In the genomic region with DNA sequence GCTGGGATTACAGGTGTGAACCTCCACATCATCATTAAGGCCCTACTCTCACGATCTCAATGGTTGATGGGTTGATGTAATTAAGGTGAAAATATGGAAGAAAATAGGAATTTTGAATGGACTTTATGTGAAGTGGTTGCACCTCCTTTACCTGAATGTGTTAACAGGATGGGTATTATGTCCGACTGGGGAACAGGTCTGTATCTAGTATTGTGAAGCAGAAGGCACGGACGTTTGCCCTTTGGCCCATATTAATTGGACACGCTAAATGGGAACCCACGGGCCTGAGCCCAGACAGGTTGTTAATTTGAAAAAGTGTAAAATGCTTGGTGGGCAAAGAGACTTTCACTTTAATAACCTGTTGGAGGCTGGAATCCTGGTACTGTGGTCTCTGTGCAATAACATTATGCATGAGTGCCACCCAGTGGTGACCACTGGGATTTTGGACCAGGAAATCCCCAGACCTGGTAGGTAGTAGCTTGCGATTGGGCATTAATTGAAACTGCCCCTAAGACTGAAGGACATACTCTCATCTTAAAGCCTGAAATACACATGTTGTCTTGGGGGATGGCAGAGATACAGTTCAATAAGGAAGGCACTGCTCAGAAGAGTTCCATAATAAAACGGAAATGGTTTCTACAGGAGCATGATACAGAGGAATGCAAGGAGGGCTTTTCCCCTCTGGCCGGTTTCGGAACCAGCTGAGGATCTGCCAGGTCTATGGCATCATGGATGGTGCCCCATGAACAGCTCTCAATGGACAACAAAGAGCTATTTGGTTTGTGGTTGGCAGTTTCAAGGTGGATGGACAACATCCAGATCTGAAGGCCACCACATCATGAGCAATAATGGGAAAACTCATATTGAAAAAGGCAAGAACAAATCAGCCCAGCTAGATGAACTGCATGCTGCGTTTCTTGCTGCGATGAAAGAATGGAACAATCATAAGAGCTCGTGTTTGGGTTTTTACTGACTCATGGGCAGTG, we compare ENCODE assay signal across 8 cellular contexts. TPM values are rescaled to one million over a fixed set of nuclear protein-coding genes. Genes with fewer than 3 reads are reported as not detected.
DNase-seq lines count a peak whose midpoint lies in the region; ATAC-seq, FAIRE-seq and TF ChIP-seq lines count a peak whose summit lies in the region.

No MANE protein-coding gene starts in this region.

- WGBS in K562 (ENCODE audit: insufficient coverage, low coverage, missing lambda C conversion rate): 14% methylated on average over 13 of the region's 13 CpGs
- no CpG with 5 or more reads among the region's 13 CpGs for WGBS in iPS DF 6.9 (ENCODE audit: insufficient coverage, insufficient read length)

- H3K4me1 ChIP-seq in K562 (replicated peaks in 1 of 2; ENCODE audit: control insufficient read depth in 2 of 2, insufficient read depth in 2 of 2, low read length in 2 of 2) (no peaks in the 10 kb centered on the region), iPS DF 6.9 (ENCODE audit: control insufficient read depth, insufficient read depth, low read length) (no peaks in the 10 kb centered on the region)

- peaks cover 7 to 45% of the 10 kb centered on the region in 2 experiments; a peak in 4 of 5 replicates for H3K27me3 ChIP-seq in K562 (ENCODE audit: control insufficient read depth in 2 of 2, insufficient read depth in 2 of 2, low read length in 2 of 2)
- no peaks in the 10 kb centered on the region for H3K27me3 ChIP-seq in iPS DF 6.9 (ENCODE audit: control insufficient read depth, insufficient read depth, low read length)

- TF ChIP-seq RAD21 in K562 (CRISPR knock-in tag; conservative IDR thresholded peaks at IDR 0.05 in 1 of 2, IDR thresholded peaks at IDR 0.05 in 1 of 2): peak; percentile 84 to 94

- intact Hi-C loops in K562 (cut with micrococcal nuclease): loop anchor here (1.0 to 10.0 kb wide), 4 partner anchors 26 to 656 kb away; no protein-coding TSS in a partner anchor

- CTCF ChIA-PET in K562 (lab: Yijun Ruan, JAX; ENCODE audit: low intra/inter-chr PET ratio): interaction anchor here (0.6 to 2.3 kb wide), 7 partner anchors 9 to 650 kb away, joined by 3 to 26 read pairs (median 4); no protein-coding TSS in a partner anchor

- H3K4me3 ChIP-seq in K562: no peak overlapping the region
- no peak overlapping the region for H3K4me3 ChIP-seq in iPS DF 6.9 (ENCODE audit: low read length)

- H3K36me3 ChIP-seq in K562 (ENCODE audit: control insufficient read depth, insufficient read depth, low read length): no peaks in the 10 kb centered on the region
- no peaks in the 10 kb centered on the region for H3K36me3 ChIP-seq in iPS DF 6.9 (ENCODE audit: control insufficient read depth, insufficient read depth, low read length)

- H3K9me1 ChIP-seq in K562 (ENCODE audit: control insufficient read depth, insufficient read depth, low read length): no peaks in the 10 kb centered on the region

- H2AFZ ChIP-seq in K562 (ENCODE audit: low read depth, low read length): no peak overlapping the region

- no TSS peak for BruUV-seq in K562 (replicated peaks; lab: Mats Ljungman, UMichigan)

- no peak for TF ChIP-seq EP300 in K562 (IDR thresholded peaks at IDR 0.05; ENCODE audit: low read length)

- H3K79me2 ChIP-seq in K562 (ENCODE audit: control insufficient read depth, insufficient read depth, low read length): no peaks in the 10 kb centered on the region

- peak; percentile 98 for FAIRE-seq in K562 (lab: Jason Lieb, UNC)

- H4K20me1 ChIP-seq in K562 (replicated peaks; ENCODE audit: control insufficient read depth, insufficient read depth, low read length): no peaks in the 10 kb centered on the region

- peaks cover 5% of the 10 kb centered on the region for H3K9me3 ChIP-seq in K562 (replicated peaks; ENCODE audit: control insufficient read depth, insufficient read depth, low read depth, low read length)
- no peaks in the 10 kb centered on the region for H3K9me3 ChIP-seq in iPS DF 6.9 (ENCODE audit: control insufficient read depth, insufficient read depth, low read length)

- in situ Hi-C loops in K562 (cut with MboI): loop anchor here (5.0 to 10.0 kb wide), 2 partner anchors 59 to 656 kb away; no protein-coding TSS in a partner anchor

- H3K9ac ChIP-seq in K562 (ENCODE audit: insufficient read depth in 1 of 2, low read depth in 2 of 2, low read length in 2 of 2): no peak overlapping the region

- TF ChIP-seq CTCF in K562 (IDR thresholded peaks at IDR 0.05 in 2 of 3, conservative IDR thresholded peaks at IDR 0.05 in 1 of 3; ENCODE audit: insufficient read depth in 2 of 3, low read depth in 1 of 3, low read length in 3 of 3): peak; percentile 83 to 91 (median 84)

- POLR2A ChIA-PET in K562 (lab: Yijun Ruan, JAX): interaction anchor here (0.6 to 1.0 kb wide), 2 partner anchors 9 to 126 kb away, joined by 3 to 4 read pairs; no protein-coding TSS in a partner anchor

- TF ChIP-seq POLR2A in K562 (conservative IDR thresholded peaks at IDR 0.05): no peak

- H3K4me2 ChIP-seq in K562 (ENCODE audit: insufficient read depth, low read length): no peak overlapping the region

- H3K27ac ChIP-seq in K562 (ENCODE audit: extremely low read depth, low read depth, low read length) (no peak overlapping the region), iPS DF 6.9 (ENCODE audit: low read length) (no peak overlapping the region)

- DNase-seq in COLO668 (lab: John Stamatoyannopoulos, UW; ENCODE audit: unreplicated experiment): peak; percentile 71
- peak; percentile 9 to 68 for DNase-seq in NCI-H1930 (lab: John Stamatoyannopoulos, UW)
- peak; percentile 77 for DNase-seq in UCSD-AML1 (lab: John Stamatoyannopoulos, UW; ENCODE audit: unreplicated experiment)
- DNase-seq in K562 (ENCODE audit: extremely low read depth in 1 of 4, low spot score in 3 of 4): peak; percentile 59 to 83 (median 68)
- peak; percentile 45 for DNase-seq in iPS DF 6.9 (ENCODE audit: low read depth, low spot score)
- peak; percentile 47 to 65 for DNase-seq in stimulated activated CD4-positive, alpha-beta T cell treated with anti-CD3 and anti-CD28 coated beads, Interleukin-12 subunit alpha, Interleukin-12 subunit beta, amount 100 ng/mL, for 24 hours (ENCODE audit: low read depth in 2 of 2)

- ATAC-seq in GM21723 (IDR thresholded peaks at IDR 0.05; ENCODE audit: unreplicated experiment): peak; percentile 68
- ATAC-seq in K562: peak; percentile 97
- ATAC-seq in GM21576 (IDR thresholded peaks at IDR 0.05; ENCODE audit: unreplicated experiment): no peak

TF ChIP-seq in K562, 482 proteins besides CTCF, POLR2A, EP300 and RAD21:
- no peak for TF ChIP-seq DPF2 (IDR thresholded peaks at IDR 0.05)
- TF ChIP-seq TEAD4 (IDR thresholded peaks at IDR 0.05; ENCODE audit: low read length): 0 out of 2 replicates have a peak, but pooled peaks have one; percentile 30
- no peak for TF ChIP-seq TEAD4 (CRISPR knock-in tag; IDR thresholded peaks at IDR 0.05; ENCODE audit: borderline replicate concordance)
- TF ChIP-seq ZKSCAN1 (IDR thresholded peaks at IDR 0.05; ENCODE audit: low read depth, low read length): no peak
- TF ChIP-seq CC2D1A (IDR thresholded peaks at IDR 0.05): peak; percentile 57
- TF ChIP-seq, protein P1, sequence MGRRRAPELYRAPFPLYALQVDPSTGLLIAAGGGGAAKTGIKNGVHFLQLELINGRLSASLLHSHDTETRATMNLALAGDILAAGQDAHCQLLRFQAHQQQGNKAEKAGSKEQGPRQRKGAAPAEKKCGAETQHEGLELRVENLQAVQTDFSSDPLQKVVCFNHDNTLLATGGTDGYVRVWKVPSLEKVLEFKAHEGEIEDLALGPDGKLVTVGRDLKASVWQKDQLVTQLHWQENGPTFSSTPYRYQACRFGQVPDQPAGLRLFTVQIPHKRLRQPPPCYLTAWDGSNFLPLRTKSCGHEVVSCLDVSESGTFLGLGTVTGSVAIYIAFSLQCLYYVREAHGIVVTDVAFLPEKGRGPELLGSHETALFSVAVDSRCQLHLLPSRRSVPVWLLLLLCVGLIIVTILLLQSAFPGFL (CRISPR knock-in tag; IDR thresholded peaks at IDR 0.05): no peak; the same call in 1 of the 2 replicates
- TF ChIP-seq MECOM (CRISPR knock-in tag; IDR thresholded peaks at IDR 0.05): no peak
- TF ChIP-seq, protein P2, sequence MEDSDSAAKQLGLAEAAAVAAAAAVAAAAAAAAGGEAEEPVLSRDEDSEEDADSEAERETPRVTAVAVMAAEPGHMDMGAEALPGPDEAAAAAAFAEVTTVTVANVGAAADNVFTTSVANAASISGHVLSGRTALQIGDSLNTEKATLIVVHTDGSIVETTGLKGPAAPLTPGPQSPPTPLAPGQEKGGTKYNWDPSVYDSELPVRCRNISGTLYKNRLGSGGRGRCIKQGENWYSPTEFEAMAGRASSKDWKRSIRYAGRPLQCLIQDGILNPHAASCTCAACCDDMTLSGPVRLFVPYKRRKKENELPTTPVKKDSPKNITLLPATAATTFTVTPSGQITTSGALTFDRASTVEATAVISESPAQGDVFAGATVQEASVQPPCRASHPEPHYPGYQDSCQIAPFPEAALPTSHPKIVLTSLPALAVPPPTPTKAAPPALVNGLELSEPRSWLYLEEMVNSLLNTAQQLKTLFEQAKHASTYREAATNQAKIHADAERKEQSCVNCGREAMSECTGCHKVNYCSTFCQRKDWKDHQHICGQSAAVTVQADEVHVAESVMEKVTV (CRISPR knock-in tag; IDR thresholded peaks at IDR 0.05): peak; percentile 90
- TF ChIP-seq MAZ (CRISPR knock-in tag; conservative IDR thresholded peaks at IDR 0.05 in 1 of 2, IDR thresholded peaks at IDR 0.05 in 1 of 2): 0 out of 4 replicates have a peak, but pooled peaks of 1 of the 2 experiments have one; percentile 26
- TF ChIP-seq SMC3 (conservative IDR thresholded peaks at IDR 0.05; ENCODE audit: insufficient read depth, low read depth, low read length): peak; percentile 90

RNA-seq across cellular contexts. Expression of a gene that starts 26.2 kb away (rescaled TPM):
- total RNA-seq in K562 (2011; cell fraction: chromatin; rRNA removed; ENCODE audit: low replicate concordance): 11.6 and 16.6 TPM in 2 replicates
- total RNA-seq in K562 (2011; cell fraction: nucleolus; rRNA removed): 8.3 and 9.7 TPM in 2 replicates
- 13.4 and 19.4 TPM in 2 replicates for total RNA-seq in K562 (2011; cell fraction: nucleoplasm; rRNA removed)
- total RNA-seq in K562 (2014; rRNA removed): 18.8 and 20.9 TPM in 2 replicates
- total RNA-seq in K562 (2014; rRNA removed; fragmentation: Illumina TruSeq; extraction: Trizol): 10.3 and 11.8 TPM in 2 replicates
- 16.9 and 17.9 TPM in 2 replicates for total RNA-seq in K562 (2015; rRNA removed; fragmentation: Illumina TruSeq; extraction: Trizol)
- 22.4 and 23.4 TPM in 2 replicates for total RNA-seq in K562 (2021)
- 6.1 and 6.6 TPM in 2 replicates for polyA plus RNA-seq in K562 (2011; rRNA removed)
- 6.7 and 7.1 TPM in 2 replicates for polyA plus RNA-seq in K562 (2011; cell fraction: cytosol; rRNA removed)
- polyA plus RNA-seq in K562 (2011; cell fraction: nucleus; rRNA removed): 19.7 and 24.3 TPM in 2 replicates
- polyA plus RNA-seq in K562 (2012): 13.0 and 13.4 TPM in 2 replicates
- 11.0 and 12.7 TPM in 2 replicates for polyA plus RNA-seq in K562 (2014; fragmentation: Illumina TruSeq; extraction: Trizol)
- 1 to 10 TPM; 3.6 to 4.3 TPM for polyA plus RNA-seq in K562 (2014; fragmentation: Nextera tagmentation; extraction: Ambion mirVana)
- 12.1 and 14.1 TPM in 2 replicates for polyA plus RNA-seq in K562 (2014; rRNA removed)
- 4.7 and 6.5 TPM in 2 replicates for polyA minus RNA-seq in K562 (2011; rRNA and poly(A)+ RNA removed)
- 6.4 and 8.6 TPM in 2 replicates for polyA minus RNA-seq in K562 (2011; cell fraction: cytosol; rRNA and poly(A)+ RNA removed)
- polyA minus RNA-seq in K562 (2011; cell fraction: nucleus; rRNA and poly(A)+ RNA removed): 7.7 and 8.9 TPM in 2 replicates
